ENCODE assay signal across 11 cellular contexts in the genomic region with DNA sequence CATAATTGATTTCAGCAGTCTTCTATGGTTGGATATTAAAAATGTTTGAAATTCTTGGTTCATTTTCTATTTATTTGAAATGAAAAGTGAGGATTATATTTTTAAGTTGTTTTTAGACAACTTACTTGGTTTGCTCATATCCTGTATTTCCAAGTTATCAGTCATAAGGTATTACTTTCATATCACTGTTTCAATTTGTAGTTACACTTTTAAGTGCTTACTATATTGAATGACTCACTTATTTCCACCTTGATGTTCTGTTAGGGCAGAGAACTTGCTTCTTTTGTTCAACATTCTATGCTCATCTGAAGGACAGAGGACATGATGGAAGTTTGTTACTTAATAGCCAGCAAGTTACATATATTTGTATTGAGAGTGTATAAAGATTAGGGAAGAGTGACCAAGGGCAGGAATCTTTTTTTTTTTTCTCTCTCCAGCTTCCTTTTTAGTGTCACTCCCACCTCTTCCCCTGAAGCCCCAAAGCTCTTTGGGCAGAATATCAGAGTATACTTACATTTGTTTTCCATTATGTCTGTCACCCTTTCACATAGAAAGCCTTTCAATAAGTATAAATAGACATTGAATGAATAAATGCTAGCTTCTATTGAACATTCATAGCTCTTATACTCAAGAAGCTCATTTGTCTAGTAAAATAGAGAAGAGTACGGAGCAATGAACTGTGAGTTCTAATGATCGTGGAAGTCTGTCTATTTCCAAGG. TPM values are rescaled to one million over a fixed set of nuclear protein-coding genes. Genes with fewer than 3 reads are reported as not detected.
DNase-seq lines count a peak whose midpoint lies in the region; ATAC-seq and TF ChIP-seq lines count a peak whose summit lies in the region.
"Had no signal": no experiment of that assay in that cellular context is flagged by ENCODE, and none has a peak within 500 bp of the region (broad histone marks: within the 10 kb centered on the region; RNA-seq: fewer than 3 reads in every experiment).

No MANE protein-coding gene starts in this region.

- TF ChIP-seq CTCF in GM10266 (IDR thresholded peaks at IDR 0.05; ENCODE audit: control insufficient read depth, insufficient read depth, low read depth, missing control alignments) (no peak), BE2C (IDR thresholded peaks at IDR 0.05; ENCODE audit: low read depth, low read length) (no peak), OCI-LY7 (conservative IDR thresholded peaks at IDR 0.05; ENCODE audit: low read length) (no peak)

- H3K9me3 ChIP-seq in BE2C (no peaks in the 10 kb centered on the region), OCI-LY7 (ENCODE audit: low read length) (no peaks in the 10 kb centered on the region)
- H3K9me3 ChIP-seq: colonic mucosa had no signal

- no peaks in the 10 kb centered on the region for H4K20me1 ChIP-seq in OCI-LY7 (ENCODE audit: insufficient read depth, low read length)

- H3K27me3 ChIP-seq in BE2C = no peaks in the 10 kb centered on the region
- H3K27me3 ChIP-seq: colonic mucosa had no signal

- no peaks in the 10 kb centered on the region for H3K9me2 ChIP-seq in OCI-LY7 (ENCODE audit: insufficient read depth, low read length)

- peaks cover 24% of the 10 kb centered on the region for H3K4me1 Mint-ChIP-seq in activated CD4-positive, alpha-beta memory T cell treated with anti-CD3 and anti-CD28 coated beads for 36 hours (ENCODE audit: low read depth)

- no peaks in the 10 kb centered on the region for H3K9me3 Mint-ChIP-seq in activated CD4-positive, alpha-beta memory T cell treated with anti-CD3 and anti-CD28 coated beads for 36 hours
- H3K9me3 Mint-ChIP-seq: HFFc6 had no signal

- no peak overlapping the region for H3K4me2 ChIP-seq in OCI-LY7 (ENCODE audit: low read length)

- intact Hi-C loops in activated CD4-positive, alpha-beta memory T cell treated with anti-CD3 and anti-CD28 coated beads for 36 hours (cut with micrococcal nuclease) = loop anchor here (1.0 to 2.0 kb wide), 5 partner anchors 8 to 43 kb away; partner anchors contain the start of gene PIK3C3
- intact Hi-C loops in OCI-LY7 (cut with micrococcal nuclease; ENCODE audit: unreplicated experiment) = no loop called here

- H3K36me3 ChIP-seq in BE2C (no peaks in the 10 kb centered on the region), OCI-LY7 (ENCODE audit: insufficient read depth, low read length) (peaks cover 4% of the 10 kb centered on the region; the same call in 1 of the 2 replicates)
- H3K36me3 ChIP-seq: colonic mucosa had no signal

- H3K4me3 ChIP-seq in BE2C (ENCODE audit: low read depth, low read length) (no peak overlapping the region), OCI-LY7 (ENCODE audit: low read depth, low read length, poor library complexity, severe bottlenecking) (no peak overlapping the region)
- H3K4me3 ChIP-seq: colonic mucosa had no signal

- H3K4me3 Mint-ChIP-seq in activated CD4-positive, alpha-beta memory T cell treated with anti-CD3 and anti-CD28 coated beads for 36 hours = no peak overlapping the region
- H3K4me3 Mint-ChIP-seq: HFFc6 had no signal

- peaks cover 6% of the 10 kb centered on the region for H3K36me3 Mint-ChIP-seq in activated CD4-positive, alpha-beta memory T cell treated with anti-CD3 and anti-CD28 coated beads for 36 hours

- CTCF ChIA-PET in activated CD4-positive, alpha-beta memory T cell treated with anti-CD3 and anti-CD28 coated beads for 36 hours (lab: Charles Lee) = interaction anchor here (0.6 to 2.4 kb wide), 8 partner anchors 8 to 286 kb away, joined by 3 to 12 read pairs (median 4); no protein-coding TSS in a partner anchor
- CTCF ChIA-PET in OCI-LY7 (lab: Charles Lee; ENCODE audit: unreplicated experiment) = no interaction called here

- H3K4me1 ChIP-seq in BE2C (no peaks in the 10 kb centered on the region), OCI-LY7 (ENCODE audit: insufficient read depth, low read length, poor library complexity, severe bottlenecking) (no peaks in the 10 kb centered on the region)
- H3K4me1 ChIP-seq: colonic mucosa had no signal

- no peaks in the 10 kb centered on the region for H3K27me3 Mint-ChIP-seq in activated CD4-positive, alpha-beta memory T cell treated with anti-CD3 and anti-CD28 coated beads for 36 hours

- no peak overlapping the region for H2AFZ ChIP-seq in OCI-LY7 (ENCODE audit: low read length)

- peak; percentile 77 for ATAC-seq in GM19397 (IDR thresholded peaks at IDR 0.05; ENCODE audit: unreplicated experiment)
- peak; percentile 89 for ATAC-seq in HG03039 (IDR thresholded peaks at IDR 0.05; ENCODE audit: unreplicated experiment)

- BruUV-seq in OCI-LY7 (replicated peaks; lab: Mats Ljungman, UMichigan) = no TSS peak

- DNase-seq in GM10266 (ENCODE audit: extremely low spot score) (peak; percentile 17), BE2C (no peak), NOMO-1 treated with dmso at 0.1 percent for 144 hours (lab: John Stamatoyannopoulos, UW; ENCODE audit: unreplicated experiment) (no peak), cortex of kidney (lab: John Stamatoyannopoulos, UW) (no peak), OCI-LY7 (ENCODE audit: low spot score) (no peak)
- DNase-seq in activated CD4-positive, alpha-beta memory T cell treated with anti-CD3 and anti-CD28 coated beads for 36 hours = no peak
- DNase-seq: activated CD4-positive, alpha-beta T cell treated with anti-CD3 and anti-CD28 coated beads for 1 hour; colonic mucosa; HFFc6 had no signal

- POLR2A ChIA-PET in activated CD4-positive, alpha-beta memory T cell treated with anti-CD3 and anti-CD28 coated beads for 36 hours (lab: Charles Lee) = interaction anchor here (1.0 to 1.4 kb wide), 2 partner anchors 10 to 37 kb away, joined by 4 read pairs; no protein-coding TSS in a partner anchor
- POLR2A ChIA-PET in OCI-LY7 (lab: Charles Lee) = interaction anchor here (0.5 to 1.0 kb wide), 3 partner anchors 8 to 207 kb away, joined by 3 to 4 read pairs (median 3); no protein-coding TSS in a partner anchor

- no peak overlapping the region for H3K27ac ChIP-seq in OCI-LY7 (ENCODE audit: low read depth, low read length, poor library complexity, severe bottlenecking)
- H3K27ac ChIP-seq: colonic mucosa had no signal

- H3K27ac Mint-ChIP-seq in activated CD4-positive, alpha-beta memory T cell treated with anti-CD3 and anti-CD28 coated beads for 36 hours = peak overlapping the region; percentile 64
- H3K27ac Mint-ChIP-seq: HFFc6 had no signal

- no peaks in the 10 kb centered on the region for H3K79me2 ChIP-seq in OCI-LY7 (ENCODE audit: insufficient read depth, low read depth, low read length)

RNA-seq across cellular contexts. Expression of gene PIK3C3, which starts 28.1 kb away (rescaled TPM):
- total RNA-seq in activated CD4-positive, alpha-beta memory T cell treated with anti-CD3 and anti-CD28 coated beads for 36 hours = 10 to 100 TPM; 46.8 to 49.5 TPM
- polyA plus RNA-seq in BE2C (2012; ENCODE audit: insufficient read depth, insufficient read length, low read depth) = 14.5 TPM
- total RNA-seq in OCI-LY7 (2014; rRNA removed; shearing (Covaris generic)) = 8.3 and 9.3 TPM in 2 replicates
- 22.3 and 23.3 TPM in 2 replicates for total RNA-seq in OCI-LY7 (2022)
